In genomic region chr1:9267352-9267686, GRCh38 we compare ENCODE assay signal across 14 cellular contexts. TPM values are rescaled to one million over a fixed set of nuclear protein-coding genes. Genes with fewer than 3 reads are reported as not detected.
DNase-seq lines count a peak whose midpoint lies in the region; ATAC-seq and TF ChIP-seq lines count a peak whose summit lies in the region.
"Had no signal": no experiment of that assay in that cellular context is flagged by ENCODE, and none has a peak within 500 bp of the region (broad histone marks: within the 10 kb centered on the region; RNA-seq: fewer than 3 reads in every experiment).

No MANE protein-coding gene starts in this region.

- no peaks in the 10 kb centered on the region for H3K9me3 ChIP-seq in left ventricle myocardium inferior (replicated peaks)
- H3K9me3 ChIP-seq: prostate gland, upper lobe of right lung had no signal

- H3K27me3 Mint-ChIP-seq in natural killer cell treated with Interleukin-12 subunit alpha and Interleukin-12 subunit beta and Interleukin-15 and Interleukin-18, amount 100 ng/mL, for 72 hours: no peaks in the 10 kb centered on the region
- H3K27me3 Mint-ChIP-seq: activated naive CD4-positive, alpha-beta T cell treated with anti-CD3 and anti-CD28 coated beads, Interleukin-2, amount 50 U/mL, for 24 hours; CD4-positive, alpha-beta T cell had no signal

- H3K27me3 ChIP-seq in left ventricle myocardium inferior (ENCODE audit: low read depth): no peaks in the 10 kb centered on the region
- H3K27me3 ChIP-seq: upper lobe of right lung had no signal

- no peak overlapping the region for H3K4me3 Mint-ChIP-seq in natural killer cell treated with Interleukin-12 subunit alpha and Interleukin-12 subunit beta and Interleukin-15 and Interleukin-18, amount 100 ng/mL, for 72 hours
- H3K4me3 Mint-ChIP-seq: activated naive CD4-positive, alpha-beta T cell treated with anti-CD3 and anti-CD28 coated beads, Interleukin-2, amount 50 U/mL, for 24 hours; CD4-positive, alpha-beta T cell; nephron progenitor cell had no signal

- no peaks in the 10 kb centered on the region for H3K9me3 Mint-ChIP-seq in natural killer cell treated with Interleukin-12 subunit alpha and Interleukin-12 subunit beta and Interleukin-15 and Interleukin-18, amount 100 ng/mL, for 72 hours
- H3K9me3 Mint-ChIP-seq: activated naive CD4-positive, alpha-beta T cell treated with anti-CD3 and anti-CD28 coated beads, Interleukin-2, amount 50 U/mL, for 24 hours; CD4-positive, alpha-beta T cell; nephron progenitor cell had no signal

- H3K27ac Mint-ChIP-seq in natural killer cell treated with Interleukin-12 subunit alpha and Interleukin-12 subunit beta and Interleukin-15 and Interleukin-18, amount 100 ng/mL, for 72 hours: peak overlapping the region in 1 of 2 donors; percentile 37
- H3K27ac Mint-ChIP-seq: activated naive CD4-positive, alpha-beta T cell treated with anti-CD3 and anti-CD28 coated beads, Interleukin-2, amount 50 U/mL, for 24 hours; CD4-positive, alpha-beta T cell; nephron progenitor cell had no signal

- H3K27ac ChIP-seq in left ventricle myocardium inferior (replicated peaks) (no peak overlapping the region), VCaP (no peak overlapping the region)
- H3K27ac ChIP-seq: prostate gland, upper lobe of right lung had no signal

- H3K36me3 Mint-ChIP-seq in natural killer cell treated with Interleukin-12 subunit alpha and Interleukin-12 subunit beta and Interleukin-15 and Interleukin-18, amount 100 ng/mL, for 72 hours: no peaks in the 10 kb centered on the region

- ATAC-seq in natural killer cell treated with Interleukin-12 subunit alpha and Interleukin-12 subunit beta and Interleukin-15 and Interleukin-18, amount 100 ng/mL, for 72 hours: no peak
- no peak for ATAC-seq in HG03025 (IDR thresholded peaks at IDR 0.05; ENCODE audit: low FRiP score, unreplicated experiment)

- DNase-seq in left ventricle myocardium inferior: no peak
- no peak for DNase-seq in cardiac septum (ENCODE audit: low spot score)
- peak; percentile 44 for DNase-seq in natural killer cell treated with Interleukin-12 subunit alpha and Interleukin-12 subunit beta and Interleukin-15 and Interleukin-18, amount 100 ng/mL, for 72 hours (ENCODE audit: low spot score)
- DNase-seq in GM03348 (ENCODE audit: low spot score): no peak
- no peak for DNase-seq in NCI-H69 (lab: John Stamatoyannopoulos, UW)
- no peak for DNase-seq in superior temporal gyrus (ENCODE audit: extremely low spot score)

- TF ChIP-seq CTCF in left ventricle myocardium inferior (IDR thresholded peaks at IDR 0.05; ENCODE audit: borderline replicate concordance): peak; percentile 4
- TF ChIP-seq CTCF in VCaP (conservative IDR thresholded peaks at IDR 0.05): peak; percentile 46

- H3K36me3 ChIP-seq in left ventricle myocardium inferior: peaks cover 42% of the 10 kb centered on the region

- peaks cover 0 to 4% of the 10 kb centered on the region in 2 donors for H3K4me1 Mint-ChIP-seq in natural killer cell treated with Interleukin-12 subunit alpha and Interleukin-12 subunit beta and Interleukin-15 and Interleukin-18, amount 100 ng/mL, for 72 hours (ENCODE audit: low read depth in 2 of 2)

- intact Hi-C loops in left ventricle myocardium inferior (cut with micrococcal nuclease) (no loop called here), cardiac septum (cut with DNase I) (loop anchor here (2.0 to 10.0 kb wide), 3 partner anchors 189 to 307 kb away; no protein-coding TSS in a partner anchor)

- peaks cover 30% of the 10 kb centered on the region for H3K4me1 ChIP-seq in left ventricle myocardium inferior
- H3K4me1 ChIP-seq: prostate gland, upper lobe of right lung had no signal

- no peak overlapping the region for H3K4me3 ChIP-seq in left ventricle myocardium inferior
- H3K4me3 ChIP-seq: prostate gland, skin epidermis, upper lobe of right lung had no signal

RNA-seq across cellular contexts. Expression of gene SPSB1, which starts 25.4 kb away (rescaled TPM):
- total RNA-seq in left ventricle myocardium inferior (17.6 TPM), cardiac septum (12.9 TPM)
- total RNA-seq in natural killer cell treated with Interleukin-12 subunit alpha and Interleukin-12 subunit beta and Interleukin-15 and Interleukin-18, amount 100 ng/mL, for 72 hours: 1 to 10 TPM in 1 of 2 donors, under 1 TPM in 1; 0.78 to 1.4 TPM

RNA-seq across cellular contexts. Expression of gene H6PD, which starts 32.7 kb away (rescaled TPM):
- 21.9 TPM for total RNA-seq in left ventricle myocardium inferior
- total RNA-seq in cardiac septum: 28.9 TPM
- total RNA-seq in natural killer cell treated with Interleukin-12 subunit alpha and Interleukin-12 subunit beta and Interleukin-15 and Interleukin-18, amount 100 ng/mL, for 72 hours: 10 to 100 TPM; 14.1 to 15.1 TPM
